24 cellular contexts compared by ENCODE assay signal in genomic region chr9:93862877-93863545, GRCh38.
"Had no signal": no experiment of that assay in that cellular context is flagged by ENCODE, and none has a peak within 500 bp of the region (broad histone marks: within the 10 kb centered on the region; RNA-seq: fewer than 3 reads in every experiment).

No MANE protein-coding gene starts in this region.

- H3K27me3 ChIP-seq: MG63 had no signal

- H3K4me1 ChIP-seq: SJCRH30 had no signal

- ATAC-seq: SK-N-SH treated with all-trans-retinoic acid at 6 μM for 48 hours had no signal

- H3K36me3 ChIP-seq: MG63, SJCRH30 had no signal

- H3K9me3 ChIP-seq: MG63 had no signal

- FAIRE-seq: HTR-8/SVneo, RCC 7860 had no signal

- H3K4me3 ChIP-seq: MG63, SJCRH30 had no signal

- H3K27ac ChIP-seq: HL-60, RWPE1, SJCRH30 had no signal

- DNase-seq: Karpas-422, KG1, MG63, NCI-H1092, NCI-H1105 treated with DMSO at 0.1 percent for 48 hours, NCI-H1417 treated with DMSO at 0.1 percent for 48 hours, NCI-H146, NCI-H1694 treated with DMSO at 0.1 percent for 48 hours, NCI-H2029, NCI-H2081 treated with DMSO at 0.1 percent for 48 hours, NCI-H2171, NCI-H226, NCI-H446, NCI-H510A, NCI-H524 treated with DMSO at 0.1 percent for 48 hours, NCI-H69, NCI-H774, SHP77 treated with DMSO at 0.1 percent for 48 hours, SJCRH30 had no signal
